Comparison of ENCODE assay signal across 19 cellular contexts in the genomic region with DNA sequence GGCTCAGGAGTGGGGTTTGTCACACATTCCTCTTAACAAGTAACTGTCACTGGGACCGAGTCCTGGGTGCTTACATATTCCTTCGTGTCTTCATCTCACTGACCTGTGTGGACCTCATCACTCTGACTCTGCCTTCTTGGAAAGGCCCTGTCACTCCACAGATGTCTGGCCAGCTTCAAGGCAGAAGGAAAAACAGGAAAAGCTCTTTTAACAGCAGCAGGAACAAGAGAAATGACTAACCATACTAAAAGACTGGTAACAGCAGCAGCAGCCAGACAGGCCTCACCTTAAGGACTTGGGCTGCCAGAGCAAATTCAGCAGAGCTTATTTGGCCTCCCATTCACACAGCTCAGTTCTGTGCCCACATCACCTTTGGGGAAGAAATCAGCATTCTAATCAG.
"Had no signal": no experiment of that assay in that cellular context is flagged by ENCODE, and none has a peak within 500 bp of the region (broad histone marks: within the 10 kb centered on the region; RNA-seq: fewer than 3 reads in every experiment).

No MANE protein-coding gene starts in this region.

- DNase-seq: activated CD4-positive, alpha-beta T cell treated with anti-CD3 and anti-CD28 coated beads for 1 hour; activated CD4-positive, alpha-beta T cell treated with anti-CD3 and anti-CD28 coated beads, Interleukin-2, amount 50 U/mL, for 4 hours; activated effector memory CD4-positive, alpha-beta T cell treated with anti-CD3 and anti-CD28 coated beads, Interleukin-2, amount 50 U/mL, for 16 hours; activated naive CD4-positive, alpha-beta T cell treated with anti-CD3 and anti-CD28 coated beads, Interleukin-2, amount 50 U/mL, for 16 hours; activated T-cell treated with anti-CD3 and anti-CD28 coated beads, Interleukin-2, amount 50 U/mL, for 24 hours; aorta; colonic mucosa; left ventricle myocardium inferior; mammary epithelial cell; occipital lobe; posterior cingulate gyrus; stimulated activated CD4-positive, alpha-beta T cell treated with anti-CD3 and anti-CD28 coated beads, Interleukin-2, amount 100 ng/mL, for 24 hours; stimulated activated naive CD8-positive, alpha-beta T cell treated with anti-CD3 and anti-CD28 coated beads, Interleukin-15, amount 100 ng/mL, for 72 hours; T-helper 2 cell; testis had no signal

- H3K9me3 ChIP-seq: colonic mucosa, left ventricle myocardium inferior, testis had no signal

- H3K36me3 ChIP-seq: colonic mucosa, left ventricle myocardium inferior had no signal

- H3K27me3 Mint-ChIP-seq: activated T-cell treated with anti-CD3 and anti-CD28 coated beads, Interleukin-2, amount 50 U/mL, for 24 hours; central memory CD8-positive, alpha-beta T cell; stimulated activated naive CD8-positive, alpha-beta T cell treated with anti-CD3 and anti-CD28 coated beads, Interleukin-15, amount 100 ng/mL, for 72 hours had no signal

- H3K4me1 ChIP-seq: colonic mucosa, testis had no signal

- ATAC-seq: stimulated activated naive CD8-positive, alpha-beta T cell treated with anti-CD3 and anti-CD28 coated beads, Interleukin-15, amount 100 ng/mL, for 72 hours had no signal

- H3K4me3 Mint-ChIP-seq: activated T-cell treated with anti-CD3 and anti-CD28 coated beads, Interleukin-2, amount 50 U/mL, for 24 hours; central memory CD8-positive, alpha-beta T cell; nephron; stimulated activated naive CD8-positive, alpha-beta T cell treated with anti-CD3 and anti-CD28 coated beads, Interleukin-15, amount 100 ng/mL, for 72 hours; type B pancreatic cell had no signal

- H3K4me1 Mint-ChIP-seq: central memory CD8-positive, alpha-beta T cell had no signal

- H3K27ac ChIP-seq: colonic mucosa, left ventricle myocardium inferior, testis, VCaP had no signal

- H3K27me3 ChIP-seq: colonic mucosa, testis had no signal

- H3K9me3 Mint-ChIP-seq: activated T-cell treated with anti-CD3 and anti-CD28 coated beads, Interleukin-2, amount 50 U/mL, for 24 hours; central memory CD8-positive, alpha-beta T cell; nephron; stimulated activated naive CD8-positive, alpha-beta T cell treated with anti-CD3 and anti-CD28 coated beads, Interleukin-15, amount 100 ng/mL, for 72 hours; type B pancreatic cell had no signal

- H3K4me3 ChIP-seq: colonic mucosa, left ventricle myocardium inferior, testis had no signal

- H3K36me3 Mint-ChIP-seq: type B pancreatic cell had no signal

- H3K27ac Mint-ChIP-seq: nephron, type B pancreatic cell had no signal
